ENCODE assay signal across 9 cellular contexts in genomic region chr1:205455581-205456382, GRCh38. TPM values are rescaled to one million over a fixed set of nuclear protein-coding genes. Genes with fewer than 3 reads are reported as not detected.
DNase-seq lines count a peak whose midpoint lies in the region; ATAC-seq, FAIRE-seq and TF ChIP-seq lines count a peak whose summit lies in the region.
"Had no signal": no experiment of that assay in that cellular context is flagged by ENCODE, and none has a peak within 500 bp of the region (broad histone marks: within the 10 kb centered on the region; RNA-seq: fewer than 3 reads in every experiment).

Gene BLACAT1, minus strand, starts transcription at chr1:205456045.

- H3K9me2 ChIP-seq in SK-N-SH = no peaks in the 10 kb centered on the region

- ATAC-seq in SK-N-SH treated with all-trans-retinoic acid at 6 μM for 48 hours (no peak), Panc1 (peak; percentile 3; the same call in 1 of the 2 replicates), gastrocnemius medialis (no peak)
- ATAC-seq: K562 had no signal

- FAIRE-seq in kidney (lab: Jason Lieb, UNC) = no peak
- FAIRE-seq: K562 had no signal

- no peaks in the 10 kb centered on the region for H3F3A ChIP-seq in SK-N-SH (replicated peaks; ENCODE audit: insufficient read depth)

- H3K4me2 ChIP-seq in SK-N-SH = no peak within 1 kb of the TSS; the same call in 1 of the 2 replicates

- in situ Hi-C loops in Panc1 (cut with HindIII; ENCODE audit: low pct_unique_long_range_greater_than_20kb, low sequenced_read_pairs) (no loop called here), gastrocnemius medialis (cut with MboI; ENCODE audit: low sequenced_read_pairs in 4 of 4) (no loop called here)

- H3K4me3 ChIP-seq in SK-N-SH (ENCODE audit: low read depth in 2 of 2, low read length in 1 of 2) (peak within 1 kb of the TSS in 1 of 2 experiments; percentile 9; a peak in 1 of 4 replicates), Panc1 (ENCODE audit: low read depth in 2 of 2, low read length in 2 of 2) (peak within 1 kb of the TSS; percentile 32 to 44), esophagus muscularis mucosa (peak within 1 kb of the TSS; percentile 29 to 47 (median 40)), gastrocnemius medialis (peak within 1 kb of the TSS; percentile 17 to 48 (median 21)), kidney (ENCODE audit: low read length in 2 of 2) (no peak within 1 kb of the TSS)
- H3K4me3 ChIP-seq: K562 had no signal

- no peak within 1 kb of the TSS for H2AFZ ChIP-seq in SK-N-SH (ENCODE audit: low read depth)

- WGBS in SK-N-SH (ENCODE audit: low lambda C conversion rate) = 9% methylated on average over 42 of the region's 53 CpGs
- 2% methylated on average over 47 of the region's 53 CpGs for WGBS in esophagus muscularis mucosa

- H3K9me3 ChIP-seq in SK-N-SH (no peaks in the 10 kb centered on the region), Panc1 (ENCODE audit: control insufficient read depth, insufficient read depth, low read depth, low read length) (no peaks in the 10 kb centered on the region), esophagus muscularis mucosa (no peaks in the 10 kb centered on the region), gastrocnemius medialis (no peaks in the 10 kb centered on the region), kidney (ENCODE audit: control insufficient read depth in 1 of 2, low read length in 2 of 2) (no peaks in the 10 kb centered on the region)

- H3K27me3 ChIP-seq in SK-N-SH (ENCODE audit: insufficient read depth) (peaks cover 85% of the 10 kb centered on the region), Panc1 (ENCODE audit: control insufficient read depth, insufficient read depth, low read length) (peaks cover 31% of the 10 kb centered on the region), esophagus muscularis mucosa (peaks cover 6 to 98% (median 53%) of the 10 kb centered on the region in 4 donors), gastrocnemius medialis (peaks cover 69 to 82% (median 79%) of the 10 kb centered on the region in 3 donors)

- TF ChIP-seq EP300 in SK-N-SH (IDR thresholded peaks at IDR 0.05; ENCODE audit: borderline replicate concordance in 1 of 2, low read depth in 1 of 2, low read length in 1 of 2) = no peak
- no peak for TF ChIP-seq EP300 in esophagus muscularis mucosa (IDR thresholded peaks at IDR 0.05)

- H3K27ac ChIP-seq in SK-N-SH (ENCODE audit: low read depth in 2 of 2, low read length in 1 of 2) (no peak within 1 kb of the TSS), Panc1 (ENCODE audit: low read length) (no peak within 1 kb of the TSS), esophagus muscularis mucosa (replicated peaks in 1 of 4) (no peak within 1 kb of the TSS), gastrocnemius medialis (no peak within 1 kb of the TSS), kidney (ENCODE audit: low read depth in 2 of 2, low read length in 2 of 2) (no peak within 1 kb of the TSS)

- no peak within 1 kb of the TSS for H3K9ac ChIP-seq in SK-N-SH
- H3K9ac ChIP-seq in kidney (ENCODE audit: low read length in 2 of 2) = no peak within 1 kb of the TSS

- intact Hi-C loops in Panc1 (cut with micrococcal nuclease; ENCODE audit: unreplicated experiment) = no loop called here
- intact Hi-C loops in esophagus muscularis mucosa (cut with DNase I) = no loop called here
- intact Hi-C loops in gastrocnemius medialis (cut with DNase I; ENCODE audit: low total_unique reads) = no loop called here
- intact Hi-C loops in kidney (cut with DNase I) = no loop called here

- no TSS peak for BruUV-seq in Panc1 (replicated peaks; lab: Mats Ljungman, UMichigan)

- CTCF ChIA-PET in SK-N-SH (lab: Yijun Ruan, JAX) = interaction anchor here (0.6 to 3.3 kb wide), 14 partner anchors 8 to 336 kb away, joined by 3 to 16 read pairs (median 4); no protein-coding TSS in a partner anchor
- CTCF ChIA-PET in Panc1 (lab: Charles Lee) = interaction anchor here (0.7 to 1.3 kb wide), 2 partner anchors 17 to 130 kb away, joined by 7 to 11 read pairs; no protein-coding TSS in a partner anchor

- H3K79me2 ChIP-seq in SK-N-SH (ENCODE audit: insufficient read depth) = no peaks in the 10 kb centered on the region

- TF ChIP-seq POLR2A in esophagus muscularis mucosa (IDR thresholded peaks at IDR 0.05; ENCODE audit: low read depth) (no peak), gastrocnemius medialis (IDR thresholded peaks at IDR 0.05) (no peak)

- POLR2A ChIA-PET in SK-N-SH (lab: Yijun Ruan, JAX) (no interaction called here), Panc1 (lab: Charles Lee) (no interaction called here)

- no peaks in the 10 kb centered on the region for H3K36me3 ChIP-seq in SK-N-SH (replicated peaks in 1 of 2; ENCODE audit: control insufficient read depth in 1 of 2, insufficient read depth in 2 of 2, low read length in 1 of 2)
- H3K36me3 ChIP-seq in Panc1 (ENCODE audit: control insufficient read depth, insufficient read depth, low read length) = no peaks in the 10 kb centered on the region
- H3K36me3 ChIP-seq in esophagus muscularis mucosa = no peaks in the 10 kb centered on the region
- no peaks in the 10 kb centered on the region for H3K36me3 ChIP-seq in gastrocnemius medialis
- H3K36me3 ChIP-seq in kidney (ENCODE audit: control insufficient read depth in 1 of 2, insufficient read depth in 2 of 2, low read length in 2 of 2) = no peaks in the 10 kb centered on the region

- H3K4me1 ChIP-seq in SK-N-SH (ENCODE audit: control insufficient read depth in 1 of 2, insufficient read depth in 2 of 2, low read depth in 1 of 2, low read length in 1 of 2) = no peaks in the 10 kb centered on the region; a peak in 1 of 4 replicates
- no peaks in the 10 kb centered on the region; the same call in 1 of the 2 replicates for H3K4me1 ChIP-seq in Panc1 (ENCODE audit: control insufficient read depth, insufficient read depth, low read length)
- peaks cover 15 to 32% (median 23%) of the 10 kb centered on the region in 4 donors for H3K4me1 ChIP-seq in esophagus muscularis mucosa
- peaks cover 0 to 9% of the 10 kb centered on the region in 2 donors for H3K4me1 ChIP-seq in gastrocnemius medialis
- H3K4me1 ChIP-seq in kidney (ENCODE audit: control insufficient read depth in 1 of 2, insufficient read depth in 1 of 2, low read depth in 1 of 2, low read length in 2 of 2) = peaks cover 0 to 2% of the 10 kb centered on the region in 2 donors

- no peak for TF ChIP-seq RAD21 in SK-N-SH (IDR thresholded peaks at IDR 0.05; ENCODE audit: low read length)

- TF ChIP-seq CTCF in SK-N-SH (IDR thresholded peaks at IDR 0.05) (no peak), Panc1 (IDR thresholded peaks at IDR 0.05) (no peak), esophagus muscularis mucosa (IDR thresholded peaks at IDR 0.05) (no peak), gastrocnemius medialis (IDR thresholded peaks at IDR 0.05 in 4 of 5, conservative IDR thresholded peaks at IDR 0.05 in 1 of 5) (no peak), kidney (IDR thresholded peaks at IDR 0.05; ENCODE audit: borderline replicate concordance, extremely low read depth, insufficient read depth) (no peak)

- no peaks in the 10 kb centered on the region for H4K20me1 ChIP-seq in SK-N-SH (ENCODE audit: insufficient read depth)

- DNase-seq in SK-N-SH (no peak), Panc1 (ENCODE audit: low read depth, low spot score) (no peak), esophagus muscularis mucosa (ENCODE audit: extremely low spot score) (no peak), gastrocnemius medialis (no peak), NK-92 (lab: John Stamatoyannopoulos, UW; ENCODE audit: unreplicated experiment) (no peak), kidney (no peak), mesenteric fat pad (ENCODE audit: low spot score) (no peak)

TF ChIP-seq in SK-N-SH, 30 proteins besides CTCF, POLR2A, EP300 and RAD21:
- TF ChIP-seq EZH2phosphoT487 (IDR thresholded peaks at IDR 0.05; ENCODE audit: borderline replicate concordance, low read depth) = peak; percentile 73; the same call in 1 of the 2 replicates
- TF ChIP-seq POLR2AphosphoS5 (IDR thresholded peaks at IDR 0.05; ENCODE audit: low read depth, low read length) = no peak
- TF ChIP-seq RFX5 (IDR thresholded peaks at IDR 0.05; ENCODE audit: low read length) = no peak
- no peak for TF ChIP-seq GABPA (IDR thresholded peaks at IDR 0.05; ENCODE audit: low read depth)

TF ChIP-seq in SK-N-SH treated with all-trans-retinoic acid at 6 μM for 48 hours, 23 proteins besides CTCF, POLR2A, EP300 and RAD21 (continues in another document):
- TF ChIP-seq TSHZ2 (CRISPR knock-in tag; IDR thresholded peaks at IDR 0.05) = no peak

RNA-seq across cellular contexts. Expression of gene BLACAT1, which starts in this region (rescaled TPM):
- polyA plus RNA-seq in SK-N-SH (2012; rRNA removed) (not detected in 2 replicates), kidney (ENCODE audit: insufficient read depth, low read depth, low replicate concordance) (0.37 TPM)
- polyA plus RNA-seq in SK-N-SH (2012; cell fraction: cytosol; rRNA removed) = not detected in 2 replicates
- 0.04 TPM in 1 of 2 replicates, not detected in the other for polyA plus RNA-seq in SK-N-SH (2012; cell fraction: nucleus; rRNA removed)
- total RNA-seq in Panc1 (2021; ENCODE audit: unreplicated experiment) (0.31 TPM), esophagus muscularis mucosa (not detected), gastrocnemius medialis (not detected), kidney (4.3 TPM), mesenteric fat pad (not detected)
- not detected for polyA plus RNA-seq in Panc1 (2012; ENCODE audit: insufficient read length)

Comparison
In these comparisons a context has a peak if more than half of its experiments do, and no peak if none do; other contexts are left out.
1. Peak in ATAC-seq and H3K4me3 ChIP-seq in Panc1; RNA of the gene not detected or under 1 TPM.
2. H3K4me3 ChIP-seq: peak in esophagus muscularis mucosa (4 of 4) and gastrocnemius medialis (4 of 4); none in kidney (0 of 2).